In the genomic region with DNA sequence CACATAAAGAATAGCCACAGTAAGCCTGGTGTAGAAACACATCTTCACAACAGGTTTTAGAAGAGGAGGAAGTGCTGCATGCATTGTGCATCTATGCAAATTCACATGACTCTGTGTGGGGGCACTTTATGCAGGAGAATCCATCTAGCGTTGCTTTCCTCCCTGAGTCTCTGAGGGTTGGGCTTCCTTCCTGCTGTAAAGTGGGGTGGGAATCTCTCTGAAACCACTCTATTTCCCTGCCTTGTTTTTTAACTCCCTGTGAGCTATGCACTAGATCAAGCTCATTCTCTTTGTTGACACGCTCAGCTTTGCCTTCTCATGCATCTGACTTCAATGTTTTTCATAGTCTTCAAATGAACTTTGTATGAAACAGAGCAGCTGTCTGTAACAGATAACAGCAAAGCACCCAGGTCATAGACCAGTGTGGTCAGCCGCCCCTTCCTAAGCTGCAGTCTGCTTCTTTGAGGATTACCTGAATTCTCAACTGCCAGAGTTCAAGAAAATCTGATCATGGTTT, we compare ENCODE assay signal across 8 cellular contexts.
DNase-seq lines count a peak whose midpoint lies in the region; ATAC-seq and TF ChIP-seq lines count a peak whose summit lies in the region.

No MANE protein-coding gene starts in this region.

- DNase-seq in kidney tubule cell (ENCODE audit: low spot score): peak; percentile 34
- DNase-seq in RPMI8226: no peak
- no peak for DNase-seq in COR-L47 (lab: John Stamatoyannopoulos, UW)
- no peak for DNase-seq in Calu3
- DNase-seq in H7: no peak

- no peak overlapping the region for H3K4me3 Mint-ChIP-seq in Calu3 (ENCODE audit: low read depth, unreplicated experiment)

- H3K4me1 ChIP-seq in OCI-LY1 (ENCODE audit: insufficient read depth, low read length, severe bottlenecking): peaks cover 40% of the 10 kb centered on the region

- H3K27me3 ChIP-seq in OCI-LY1 (ENCODE audit: insufficient read depth, low read length): no peaks in the 10 kb centered on the region
- H3K27me3 ChIP-seq in H7 (ENCODE audit: control insufficient read depth, insufficient read depth, low read length): no peaks in the 10 kb centered on the region

- no peaks in the 10 kb centered on the region for H3K9me3 ChIP-seq in OCI-LY1 (ENCODE audit: low read length)

- no peaks in the 10 kb centered on the region for H3K9me2 ChIP-seq in OCI-LY1 (ENCODE audit: low read depth, low read length)

- H3K36me3 ChIP-seq in OCI-LY1 (ENCODE audit: insufficient read depth, low read length) (no peaks in the 10 kb centered on the region), H7 (replicated peaks; ENCODE audit: control insufficient read depth, insufficient read depth, low read length) (no peaks in the 10 kb centered on the region)

- H3K9me3 Mint-ChIP-seq in Calu3 (ENCODE audit: low read depth, unreplicated experiment): no peaks in the 10 kb centered on the region

- TF ChIP-seq CTCF in OCI-LY1 (IDR thresholded peaks at IDR 0.05; ENCODE audit: low read length) (no peak), Calu3 (IDR thresholded peaks at IDR 0.05; ENCODE audit: unreplicated experiment) (no peak)

- no peaks in the 10 kb centered on the region for H3K4me1 Mint-ChIP-seq in Calu3 (ENCODE audit: low read depth, unreplicated experiment)

- H3K27ac Mint-ChIP-seq in Calu3 (ENCODE audit: unreplicated experiment): no peak overlapping the region

- H3K36me3 Mint-ChIP-seq in Calu3 (ENCODE audit: insufficient read depth, unreplicated experiment): no peaks in the 10 kb centered on the region

- CTCF ChIA-PET in Calu3 (lab: Charles Lee): no interaction called here

- peak overlapping the region; percentile 81 for H2AFZ ChIP-seq in OCI-LY1 (ENCODE audit: low read length)

- no TSS peak for BruUV-seq in Calu3 (replicated peaks; lab: Mats Ljungman, UMichigan)

- peak overlapping the region; percentile 42 for H3K4me3 ChIP-seq in OCI-LY1 (ENCODE audit: low read depth, low read length, poor library complexity, severe bottlenecking)
- H3K4me3 ChIP-seq in H7 (ENCODE audit: insufficient read depth, low read depth, low read length): no peak overlapping the region

- ATAC-seq in GM19023 (IDR thresholded peaks at IDR 0.05; ENCODE audit: unreplicated experiment) (peak; percentile 88), HG02642 (IDR thresholded peaks at IDR 0.05; ENCODE audit: poor library complexity, unreplicated experiment) (peak; percentile 92)

- peak overlapping the region; percentile 65 for H3K4me2 ChIP-seq in OCI-LY1 (ENCODE audit: low read length)

- peaks cover 25% of the 10 kb centered on the region for H3K27me3 Mint-ChIP-seq in Calu3 (ENCODE audit: unreplicated experiment)

- no peaks in the 10 kb centered on the region for H3K79me2 ChIP-seq in OCI-LY1 (ENCODE audit: insufficient read depth, low read length)

- peaks cover 4% of the 10 kb centered on the region; the same call in 1 of the 2 replicates for H3F3A ChIP-seq in OCI-LY1 (ENCODE audit: insufficient read depth, low read length)

- no peaks in the 10 kb centered on the region for H4K20me1 ChIP-seq in OCI-LY1 (ENCODE audit: insufficient read depth, low read length)

- peak overlapping the region; percentile 94 for H3K27ac ChIP-seq in OCI-LY1 (ENCODE audit: low read depth, low read length, poor library complexity, severe bottlenecking)

- intact Hi-C loops in Calu3 (cut with micrococcal nuclease; ENCODE audit: unreplicated experiment): no loop called here

- peak overlapping the region; percentile 47; the same call in 1 of the 2 replicates for H3K9ac ChIP-seq in OCI-LY1 (ENCODE audit: low read length)
